In genomic region chr2:226581004-226581403, GRCh38 we compare ENCODE assay signal across 1 cellular context.
A peak's percentile ranks its signal among the peaks of the same experiment; 100 is the strongest.
TF ChIP-seq lines count a peak whose summit lies in the region.

No MANE protein-coding gene starts in this region.

TF ChIP-seq in HepG2, 621 proteins besides CTCF, POLR2A, EP300 and RAD21 (continued from another document and continues in another):
- TF ChIP-seq ARID5B (CRISPR knock-in tag; IDR thresholded peaks at IDR 0.05) = peak; percentile 90
- no peak for TF ChIP-seq PBX3 (CRISPR knock-in tag; IDR thresholded peaks at IDR 0.05; ENCODE audit: borderline replicate concordance)
- no peak for TF ChIP-seq HOXA9 (CRISPR knock-in tag; IDR thresholded peaks at IDR 0.05; ENCODE audit: borderline replicate concordance)
- TF ChIP-seq SIN3B (IDR thresholded peaks at IDR 0.05; ENCODE audit: low read length) = no peak
- no peak for TF ChIP-seq HIC2 (CRISPR knock-in tag; IDR thresholded peaks at IDR 0.05; ENCODE audit: low read depth)
- no peak for TF ChIP-seq SATB2 (CRISPR knock-in tag; IDR thresholded peaks at IDR 0.05)
- TF ChIP-seq ZNF747 (CRISPR knock-in tag; IDR thresholded peaks at IDR 0.05; ENCODE audit: borderline replicate concordance) = no peak
- 0 out of 2 replicates have a peak, but pooled peaks have one; percentile 18 for TF ChIP-seq ZMYM2 (CRISPR knock-in tag; IDR thresholded peaks at IDR 0.05)
- TF ChIP-seq RARA (CRISPR knock-in tag; IDR thresholded peaks at IDR 0.05) = peak; percentile 56; the same call in 1 of the 2 replicates
- TF ChIP-seq MXD3 (CRISPR knock-in tag; IDR thresholded peaks at IDR 0.05) = no peak
- peak; percentile 72; the same call in 1 of the 2 replicates for TF ChIP-seq MED1 (CRISPR knock-in tag; IDR thresholded peaks at IDR 0.05)
- TF ChIP-seq ZNF644 (CRISPR knock-in tag; IDR thresholded peaks at IDR 0.05; ENCODE audit: low read depth) = peak; percentile 84
- no peak for TF ChIP-seq BRF2 (CRISPR knock-in tag; IDR thresholded peaks at IDR 0.05)
- TF ChIP-seq CEBPB (IDR thresholded peaks at IDR 0.05; ENCODE audit: borderline replicate concordance, low read depth, low read length) = no peak
- 0 out of 2 replicates have a peak, but pooled peaks have one; percentile 3 for TF ChIP-seq NFE2L2 (IDR thresholded peaks at IDR 0.05; ENCODE audit: low read length)
- TF ChIP-seq GATA4 (IDR thresholded peaks at IDR 0.05; ENCODE audit: borderline replicate concordance, low read depth) = peak; percentile 48; the same call in 1 of the 2 replicates
- no peak for TF ChIP-seq DNMT3B (CRISPR knock-in tag; conservative IDR thresholded peaks at IDR 0.05)
- no peak for TF ChIP-seq LRRFIP1 (CRISPR knock-in tag; conservative IDR thresholded peaks at IDR 0.05)
- peak; percentile 84 for TF ChIP-seq NFIC (IDR thresholded peaks at IDR 0.05; ENCODE audit: low read length)
- no peak for TF ChIP-seq TAF15 (IDR thresholded peaks at IDR 0.05; ENCODE audit: low read depth, low read length, poor library complexity, severe bottlenecking)
- TF ChIP-seq SOX5 (CRISPR knock-in tag; IDR thresholded peaks at IDR 0.05; ENCODE audit: borderline replicate concordance) = peak; percentile 76; the same call in 1 of the 2 replicates
- TF ChIP-seq FOXK1 (CRISPR knock-in tag; IDR thresholded peaks at IDR 0.05; ENCODE audit: borderline replicate concordance, low read depth) = peak; percentile 54; the same call in 1 of the 2 replicates
- no peak for TF ChIP-seq FOXP1 (IDR thresholded peaks at IDR 0.05)
- peak; percentile 63; the same call in 1 of the 2 replicates for TF ChIP-seq FOXP1 (CRISPR knock-in tag; IDR thresholded peaks at IDR 0.05)
- TF ChIP-seq MLX (CRISPR knock-in tag; IDR thresholded peaks at IDR 0.05) = no peak
- TF ChIP-seq SNAPC5 (CRISPR knock-in tag; IDR thresholded peaks at IDR 0.05; ENCODE audit: borderline replicate concordance) = no peak
- TF ChIP-seq ATF7-NPFF (CRISPR knock-in tag; IDR thresholded peaks at IDR 0.05; ENCODE audit: low read depth) = no peak
- no peak for TF ChIP-seq ZBTB1 (CRISPR knock-in tag; IDR thresholded peaks at IDR 0.05; ENCODE audit: borderline replicate concordance)
- no peak for TF ChIP-seq ZNF34 (CRISPR knock-in tag; IDR thresholded peaks at IDR 0.05; ENCODE audit: borderline replicate concordance)
- no peak for TF ChIP-seq NPAS2 (CRISPR knock-in tag; IDR thresholded peaks at IDR 0.05; ENCODE audit: borderline replicate concordance)
- TF ChIP-seq GZF1 (CRISPR knock-in tag; IDR thresholded peaks at IDR 0.05) = no peak
- TF ChIP-seq NRL (CRISPR knock-in tag; IDR thresholded peaks at IDR 0.05; ENCODE audit: borderline replicate concordance) = no peak
- TF ChIP-seq GFI1 (CRISPR knock-in tag; IDR thresholded peaks at IDR 0.05; ENCODE audit: borderline replicate concordance) = no peak; the same call in 1 of the 2 replicates
- no peak for TF ChIP-seq SP4 (CRISPR knock-in tag; IDR thresholded peaks at IDR 0.05)
- TF ChIP-seq ZNF18 (CRISPR knock-in tag; IDR thresholded peaks at IDR 0.05; ENCODE audit: insufficient replicate concordance) = no peak
- no peak for TF ChIP-seq EZH2 (conservative IDR thresholded peaks at IDR 0.05; ENCODE audit: low read depth, low read length)
- TF ChIP-seq CC2D1A (CRISPR knock-in tag; IDR thresholded peaks at IDR 0.05) = no peak
- TF ChIP-seq TRAFD1 (CRISPR knock-in tag; IDR thresholded peaks at IDR 0.05; ENCODE audit: borderline replicate concordance) = no peak
